In genomic region chrX:119574394-119575266, GRCh38 we compare ENCODE assay signal across 8 cellular contexts. TPM values are rescaled to one million over a fixed set of nuclear protein-coding genes. Genes with fewer than 3 reads are reported as not detected.
DNase-seq lines count a peak whose midpoint lies in the region; ATAC-seq, FAIRE-seq and TF ChIP-seq lines count a peak whose summit lies in the region.

Gene UBE2A, plus strand, starts transcription at chrX:119574563. Its CDS starts 149 bp downstream, at chrX:119574712.

- peaks cover 21% of the 10 kb centered on the region for H3K79me2 ChIP-seq in astrocyte (ENCODE audit: insufficient read depth, low read length)

- H3K4me3 Mint-ChIP-seq in astrocyte (ENCODE audit: unreplicated experiment) = peak within 1 kb of the TSS; percentile 94

- H3K4me1 ChIP-seq in astrocyte (ENCODE audit: insufficient read depth, low read length) = no peaks in the 10 kb centered on the region
- H3K4me1 ChIP-seq in aorta (ENCODE audit: control insufficient read depth in 1 of 2, insufficient read depth in 2 of 2, low read length in 2 of 2) = no peaks in the 10 kb centered on the region

- peaks cover 14% of the 10 kb centered on the region for H4K20me1 ChIP-seq in astrocyte (ENCODE audit: insufficient read depth, low read length)

- peak; percentile 66 for FAIRE-seq in astrocyte (lab: Jason Lieb, UNC)

- 1 to 24% methylated on average over 75 to 86 of the region's 86 CpGs for WGBS in aorta, 2 donors

- H3K27ac ChIP-seq in astrocyte (ENCODE audit: low read depth, low read length) (peak within 1 kb of the TSS; percentile 75), aorta (ENCODE audit: low read depth in 1 of 2, low read length in 2 of 2) (peak within 1 kb of the TSS; percentile 16 to 68)

- H3K4me3 ChIP-seq in astrocyte (ENCODE audit: insufficient read depth, low read depth, low read length) = peak within 1 kb of the TSS; percentile 72
- H3K4me3 ChIP-seq in aorta (ENCODE audit: low read length in 2 of 2) = peak within 1 kb of the TSS; percentile 49 to 75

- no peaks in the 10 kb centered on the region for H3K36me3 Mint-ChIP-seq in astrocyte (ENCODE audit: low read depth, unreplicated experiment)

- intact Hi-C loops in aorta (cut with DNase I) = loop anchor here in 1 of 2 donors (2.0 kb wide), 1 partner anchor 30 kb away; no protein-coding TSS in a partner anchor

- H3K9me3 Mint-ChIP-seq in astrocyte (ENCODE audit: unreplicated experiment) = no peaks in the 10 kb centered on the region

- peak; percentile 30 for DNase-seq in NCI-H2029 treated with DMSO at 0.1 percent for 48 hours (lab: John Stamatoyannopoulos, UW)
- peak; percentile 79 for DNase-seq in T-helper 22 cell (ENCODE audit: low read depth)
- DNase-seq in astrocyte (ENCODE audit: low read depth) = peak; percentile 87
- DNase-seq in hepatic stellate cell (ENCODE audit: low spot score) = peak; percentile 88
- DNase-seq in renal cortical epithelial cell (ENCODE audit: low read depth) = peak; percentile 65
- DNase-seq in aorta = peak; percentile 94 to 95

- no peaks in the 10 kb centered on the region for H3K9me3 ChIP-seq in astrocyte (ENCODE audit: insufficient read depth, low read depth, low read length)
- no peaks in the 10 kb centered on the region for H3K9me3 ChIP-seq in aorta (ENCODE audit: control insufficient read depth, low read length)

- TF ChIP-seq CTCF in astrocyte (IDR thresholded peaks at IDR 0.05; ENCODE audit: insufficient read depth, low read depth, low read length) = no peak

- peak within 1 kb of the TSS; percentile 98 for H3K27ac Mint-ChIP-seq in astrocyte (ENCODE audit: unreplicated experiment)

- peaks cover 3% of the 10 kb centered on the region for H3K36me3 ChIP-seq in astrocyte (ENCODE audit: insufficient read depth, low read length)
- no peaks in the 10 kb centered on the region for H3K36me3 ChIP-seq in aorta (ENCODE audit: control insufficient read depth in 1 of 2, insufficient read depth in 2 of 2, low read length in 1 of 2)

- peak within 1 kb of the TSS; percentile 91 for H3K9ac ChIP-seq in astrocyte (ENCODE audit: low read length)

- ATAC-seq in GM18511 (IDR thresholded peaks at IDR 0.05; ENCODE audit: unreplicated experiment) (peak; percentile 81), HG03025 (IDR thresholded peaks at IDR 0.05; ENCODE audit: low FRiP score, unreplicated experiment) (peak; percentile 66), aorta (ENCODE audit: low FRiP score) (peak; percentile 96)

- no peaks in the 10 kb centered on the region for H3K27me3 ChIP-seq in astrocyte (ENCODE audit: insufficient read depth, low read length)
- no peaks in the 10 kb centered on the region for H3K27me3 ChIP-seq in aorta (ENCODE audit: control insufficient read depth in 1 of 2, insufficient read depth in 2 of 2, low read length in 1 of 2)

- peaks cover 7% of the 10 kb centered on the region for H3K4me1 Mint-ChIP-seq in astrocyte (ENCODE audit: low read depth, unreplicated experiment)

- H3K27me3 Mint-ChIP-seq in astrocyte (ENCODE audit: low read depth, unreplicated experiment) = no peaks in the 10 kb centered on the region

- H2AFZ ChIP-seq in astrocyte (ENCODE audit: low read depth, low read length) = peak within 1 kb of the TSS; percentile 60

- H3K4me2 ChIP-seq in astrocyte (ENCODE audit: low read length) = peak within 1 kb of the TSS; percentile 86

RNA-seq across cellular contexts. Expression of gene UBE2A, which starts in this region (rescaled TPM):
- 75.9 and 78.9 TPM in 2 replicates for total RNA-seq in astrocyte
- total RNA-seq in renal cortical epithelial cell = 38.7 and 68.8 TPM in 2 replicates
- total RNA-seq in aorta = 10 to 100 TPM; 45.4 to 51.1 TPM
- polyA plus RNA-seq in aorta = 10 to 100 TPM; 48.3 to 56.7 TPM

Comparison
In these comparisons a context has a peak if more than half of its experiments do, and no peak if none do; other contexts are left out.
1. Peak in every context shown above with its lines: DNase-seq, ATAC-seq, H3K4me3 ChIP-seq and H3K27ac ChIP-seq.
2. DNase-seq: peak in every context shown above with its lines; median percentile 94 in aorta; 88 in hepatic stellate cell; 87 in astrocyte; 79 in T-helper 22 cell; 65 in renal cortical epithelial cell; 30 in NCI-H2029 treated with DMSO at 0.1 percent for 48 hours.